ENCODE assay signal across 8 cellular contexts in genomic region chr17:49576906-49577650, GRCh38. TPM values are rescaled to one million over a fixed set of nuclear protein-coding genes. Genes with fewer than 3 reads are reported as not detected.
DNase-seq lines count a peak whose midpoint lies in the region; ATAC-seq and TF ChIP-seq lines count a peak whose summit lies in the region.

No MANE protein-coding gene starts in this region.

- peak overlapping the region; percentile 43 for H3K9ac ChIP-seq in mucosa of stomach (ENCODE audit: low read length)

- CTCF ChIA-PET in activated naive CD4-positive, alpha-beta T cell treated with anti-CD3 and anti-CD28 coated beads for 36 hours (lab: Charles Lee) = interaction anchor here (1.6 to 10.8 kb wide), 2 partner anchors 19 to 117 kb away, joined by 4 to 232 read pairs; no protein-coding TSS in a partner anchor

- peaks cover 15% of the 10 kb centered on the region for H3K4me1 Mint-ChIP-seq in activated naive CD4-positive, alpha-beta T cell treated with anti-CD3 and anti-CD28 coated beads for 36 hours (ENCODE audit: low read depth)

- peak overlapping the region; percentile 95 for H3K27ac ChIP-seq in coronary artery
- H3K27ac ChIP-seq in uterus = peak overlapping the region; percentile 93

- no peaks in the 10 kb centered on the region for H3K36me3 ChIP-seq in mucosa of stomach (ENCODE audit: control insufficient read depth, insufficient read depth, low read length)
- H3K36me3 ChIP-seq in uterus = no peaks in the 10 kb centered on the region

- peaks cover 59% of the 10 kb centered on the region for H3K27me3 ChIP-seq in mucosa of stomach (ENCODE audit: control insufficient read depth, insufficient read depth, low read length)
- H3K27me3 ChIP-seq in uterus = no peaks in the 10 kb centered on the region

- H3K27ac Mint-ChIP-seq in activated naive CD4-positive, alpha-beta T cell treated with anti-CD3 and anti-CD28 coated beads for 36 hours = no peak overlapping the region
- H3K27ac Mint-ChIP-seq in activated naive CD4-positive, alpha-beta T cell treated with anti-CD3 and anti-CD28 coated beads, Interleukin-2, amount 50 U/mL, for 72 hours = no peak overlapping the region

- no peaks in the 10 kb centered on the region for H3K9me3 Mint-ChIP-seq in activated naive CD4-positive, alpha-beta T cell treated with anti-CD3 and anti-CD28 coated beads for 36 hours
- H3K9me3 Mint-ChIP-seq in activated naive CD4-positive, alpha-beta T cell treated with anti-CD3 and anti-CD28 coated beads, Interleukin-2, amount 50 U/mL, for 72 hours = no peaks in the 10 kb centered on the region

- no peak for TF ChIP-seq POLR2A in uterus (IDR thresholded peaks at IDR 0.05)

- peaks cover 30% of the 10 kb centered on the region for H3K27me3 Mint-ChIP-seq in activated naive CD4-positive, alpha-beta T cell treated with anti-CD3 and anti-CD28 coated beads for 36 hours (ENCODE audit: low read depth)

- no peak for ATAC-seq in activated naive CD4-positive, alpha-beta T cell treated with anti-CD3 and anti-CD28 coated beads, Interleukin-2, amount 50 U/mL, for 72 hours

- H3K4me1 ChIP-seq in mucosa of stomach (ENCODE audit: control insufficient read depth, insufficient read depth, low read length) (peaks cover 17% of the 10 kb centered on the region), uterus (peaks cover 9 to 13% of the 10 kb centered on the region in 2 donors)

- H3K36me3 Mint-ChIP-seq in activated naive CD4-positive, alpha-beta T cell treated with anti-CD3 and anti-CD28 coated beads for 36 hours (ENCODE audit: low read depth) = no peaks in the 10 kb centered on the region
- no peaks in the 10 kb centered on the region for H3K36me3 Mint-ChIP-seq in activated naive CD4-positive, alpha-beta T cell treated with anti-CD3 and anti-CD28 coated beads, Interleukin-2, amount 50 U/mL, for 72 hours

- TF ChIP-seq CTCF in coronary artery (IDR thresholded peaks at IDR 0.05) (no peak), uterus (IDR thresholded peaks at IDR 0.05) (no peak)

- peak overlapping the region; percentile 56 for H3K4me3 Mint-ChIP-seq in activated naive CD4-positive, alpha-beta T cell treated with anti-CD3 and anti-CD28 coated beads for 36 hours

- peak overlapping the region; percentile 75 for H3K4me3 ChIP-seq in coronary artery
- peak overlapping the region; percentile 31 for H3K4me3 ChIP-seq in mucosa of stomach (ENCODE audit: low read length)
- peak overlapping the region; percentile 56 to 84 for H3K4me3 ChIP-seq in uterus

- DNase-seq in activated naive CD4-positive, alpha-beta T cell treated with anti-CD3 and anti-CD28 coated beads for 36 hours = no peak
- DNase-seq in activated naive CD4-positive, alpha-beta T cell treated with anti-CD3 and anti-CD28 coated beads, Interleukin-2, amount 50 U/mL, for 72 hours (ENCODE audit: low spot score in 2 of 2) = no peak
- DNase-seq in coronary artery (ENCODE audit: low spot score) (peak; percentile 76), uterus (no peak), MV-4-11 (lab: John Stamatoyannopoulos, UW) (no peak), DMS 273 (lab: John Stamatoyannopoulos, UW; ENCODE audit: unreplicated experiment) (no peak)
- no peak for DNase-seq in stimulated activated CD4-positive, alpha-beta T cell treated with anti-CD3 and anti-CD28 coated beads, Interleukin-1b, Interleukin-23, amount 100 ng/mL, for 48 hours

- intact Hi-C loops in activated naive CD4-positive, alpha-beta T cell treated with anti-CD3 and anti-CD28 coated beads for 36 hours (cut with micrococcal nuclease) = no loop called here
- intact Hi-C loops in uterus (cut with DNase I; ENCODE audit: low total_unique reads) = loop anchor here (10.0 kb wide), 1 partner anchor 198 kb away; no protein-coding TSS in a partner anchor

- H3K9me3 ChIP-seq in mucosa of stomach (ENCODE audit: control insufficient read depth, low read length) = no peaks in the 10 kb centered on the region
- no peaks in the 10 kb centered on the region for H3K9me3 ChIP-seq in uterus

RNA-seq across cellular contexts. Expression of gene NXPH3, which starts 1.4 kb away (rescaled TPM):
- under 1 TPM; 0.25 to 0.26 TPM for total RNA-seq in activated naive CD4-positive, alpha-beta T cell treated with anti-CD3 and anti-CD28 coated beads for 36 hours
- total RNA-seq in activated naive CD4-positive, alpha-beta T cell treated with anti-CD3 and anti-CD28 coated beads, Interleukin-2, amount 50 U/mL, for 72 hours = under 1 TPM; 0.14 to 0.23 TPM
- total RNA-seq in uterus = 10 to 100 TPM in 2 of 4 donors, 1 to 10 TPM in 2; 5.8 to 24.3 (median 9.0) TPM

Comparison
In these comparisons a context has a peak if more than half of its experiments do, and no peak if none do; other contexts are left out.
1. RNA of gene NXPH3, which starts 1.4 kb away (total RNA-seq): 5.8 to 24.3 TPM in uterus; 0.25 to 0.26 TPM in activated naive CD4-positive, alpha-beta T cell treated with anti-CD3 and anti-CD28 coated beads for 36 hours and 0.14 to 0.23 TPM in activated naive CD4-positive, alpha-beta T cell treated with anti-CD3 and anti-CD28 coated beads, Interleukin-2, amount 50 U/mL, for 72 hours; every median in the first group is over 4 times any median in the second.
2. Peak in every context shown above with its lines, with median percentiles within 50 percentile points of each other: H3K4me3 ChIP-seq.